Comparison of ENCODE assay signal across 35 cellular contexts in genomic region chr16:73185737-73186136, GRCh38.
"Had no signal": no experiment of that assay in that cellular context is flagged by ENCODE, and none has a peak within 500 bp of the region (broad histone marks: within the 10 kb centered on the region; RNA-seq: fewer than 3 reads in every experiment).

No MANE protein-coding gene starts in this region.

- H3K9me3 ChIP-seq: MG63 had no signal

- H3K27me3 ChIP-seq: MG63 had no signal

- DNase-seq: Karpas-422, Kasumi-1, MG63, MM.1S, MV-4-11, NCI-H1048, NCI-H1092, NCI-H1092 treated with DMSO at 0.1 percent for 48 hours, NCI-H1105, NCI-H1105 treated with DMSO at 0.1 percent for 48 hours, NCI-H1417, NCI-H1417 treated with DMSO at 0.1 percent for 48 hours, NCI-H1436, NCI-H1436 treated with DMSO at 0.1 percent for 48 hours, NCI-H146, NCI-H1694, NCI-H1694 treated with DMSO at 0.1 percent for 48 hours, NCI-H187, NCI-H187 treated with DMSO at 0.1 percent for 48 hours, NCI-H1930, NCI-H2029, NCI-H2029 treated with DMSO at 0.1 percent for 48 hours, NCI-H2081, NCI-H2081 treated with DMSO at 0.1 percent for 48 hours, NCI-H2107, NCI-H2171, NCI-H2171 treated with DMSO at 0.1 percent for 48 hours, NCI-H2227 treated with DMSO at 0.1 percent for 48 hours, NCI-H226, NCI-H345, NCI-H446, NCI-H446 treated with DMSO at 0.1 percent for 48 hours, NCI-H510A, NCI-H510A treated with DMSO at 0.1 percent for 48 hours, NCI-H524 had no signal

- H3K4me3 ChIP-seq: MG63 had no signal

- H3K36me3 ChIP-seq: MG63 had no signal
